ENCODE assay signal across 8 cellular contexts in genomic region chr22:38353142-38353629, GRCh38. TPM values are rescaled to one million over a fixed set of nuclear protein-coding genes. Genes with fewer than 3 reads are reported as not detected.
DNase-seq lines count a peak whose midpoint lies in the region; ATAC-seq and TF ChIP-seq lines count a peak whose summit lies in the region.

No MANE protein-coding gene starts in this region.

- peaks cover 0 to 14% of the 10 kb centered on the region in 2 donors for H3K4me1 Mint-ChIP-seq in natural killer cell treated with Interleukin-12 subunit alpha and Interleukin-12 subunit beta and Interleukin-15 and Interleukin-18, amount 100 ng/mL, for 72 hours (ENCODE audit: low read depth in 2 of 2)
- H3K4me1 Mint-ChIP-seq in stimulated activated naive B cell treated with anti-CD40 and anti-IgM and Interleukin-4, amounts not matched to agents 10 μg/mL and 1 μg/mL and 100 μg/mL, for 72 hours = peaks cover 6 to 27% of the 10 kb centered on the region in 2 donors

- CTCF ChIA-PET in AG04449 (lab: Yijun Ruan, JAX) = interaction anchor here (0.6 to 2.7 kb wide), 23 partner anchors 9 to 303 kb away, joined by 3 to 20 read pairs (median 4); partner anchors contain the start of gene PICK1

- H3K27me3 Mint-ChIP-seq in natural killer cell treated with Interleukin-12 subunit alpha and Interleukin-12 subunit beta and Interleukin-15 and Interleukin-18, amount 100 ng/mL, for 72 hours = no peaks in the 10 kb centered on the region
- no peaks in the 10 kb centered on the region for H3K27me3 Mint-ChIP-seq in stimulated activated naive B cell treated with anti-CD40 and anti-IgM and Interleukin-4, amounts not matched to agents 10 μg/mL and 1 μg/mL and 100 μg/mL, for 72 hours

- POLR2A ChIA-PET in AG04449 (lab: Yijun Ruan, JAX) = no interaction called here

- H3K4me3 ChIP-seq in AG04449 (ENCODE audit: low read depth, low read length) = no peak overlapping the region

- DNase-seq in AG04449 (ENCODE audit: low read depth, low spot score) (no peak), NCI-H510A treated with DMSO at 0.1 percent for 48 hours (lab: John Stamatoyannopoulos, UW) (peak; percentile 8), activated T-cell treated with anti-CD3 and anti-CD28 coated beads for 1 hour (ENCODE audit: low read depth) (peak; percentile 63), erythroblast (lab: John Stamatoyannopoulos, UW) (peak; percentile 63 to 82), DMS79 (lab: John Stamatoyannopoulos, UW) (no peak)
- DNase-seq in natural killer cell treated with Interleukin-12 subunit alpha and Interleukin-12 subunit beta and Interleukin-15 and Interleukin-18, amount 100 ng/mL, for 72 hours (ENCODE audit: low spot score) = peak; percentile 77
- DNase-seq in stimulated activated naive B cell treated with anti-CD40 and anti-IgM and Interleukin-4, amounts not matched to agents 10 μg/mL and 1 μg/mL and 100 μg/mL, for 72 hours = peak; percentile 54

- H3K9me3 Mint-ChIP-seq in natural killer cell treated with Interleukin-12 subunit alpha and Interleukin-12 subunit beta and Interleukin-15 and Interleukin-18, amount 100 ng/mL, for 72 hours = no peaks in the 10 kb centered on the region
- no peaks in the 10 kb centered on the region for H3K9me3 Mint-ChIP-seq in stimulated activated naive B cell treated with anti-CD40 and anti-IgM and Interleukin-4, amounts not matched to agents 10 μg/mL and 1 μg/mL and 100 μg/mL, for 72 hours

- TF ChIP-seq CTCF in AG04449 (IDR thresholded peaks at IDR 0.05; ENCODE audit: insufficient read depth, low read length, missing control alignments) = peak; percentile 87

- no peaks in the 10 kb centered on the region for H3K36me3 Mint-ChIP-seq in natural killer cell treated with Interleukin-12 subunit alpha and Interleukin-12 subunit beta and Interleukin-15 and Interleukin-18, amount 100 ng/mL, for 72 hours
- peaks cover 11 to 23% of the 10 kb centered on the region in 2 donors for H3K36me3 Mint-ChIP-seq in stimulated activated naive B cell treated with anti-CD40 and anti-IgM and Interleukin-4, amounts not matched to agents 10 μg/mL and 1 μg/mL and 100 μg/mL, for 72 hours

- H3K27ac Mint-ChIP-seq in natural killer cell treated with Interleukin-12 subunit alpha and Interleukin-12 subunit beta and Interleukin-15 and Interleukin-18, amount 100 ng/mL, for 72 hours = peak overlapping the region in 1 of 2 donors; percentile 47
- H3K27ac Mint-ChIP-seq in stimulated activated naive B cell treated with anti-CD40 and anti-IgM and Interleukin-4, amounts not matched to agents 10 μg/mL and 1 μg/mL and 100 μg/mL, for 72 hours = peak overlapping the region; percentile 91

- ATAC-seq in natural killer cell treated with Interleukin-12 subunit alpha and Interleukin-12 subunit beta and Interleukin-15 and Interleukin-18, amount 100 ng/mL, for 72 hours = peak; percentile 78 to 85
- peak; percentile 67 to 68 for ATAC-seq in stimulated activated naive B cell treated with anti-CD40 and anti-IgM and Interleukin-4, amounts not matched to agents 10 μg/mL and 1 μg/mL and 100 μg/mL, for 72 hours (replicated peaks)

- TF ChIP-seq POLR2A in GM15510 (IDR thresholded peaks at IDR 0.05; ENCODE audit: borderline replicate concordance, extremely low read depth, insufficient read length) (peak; percentile 25), erythroblast (IDR thresholded peaks at IDR 0.05; ENCODE audit: low read length) (no peak)

- no peak overlapping the region for H3K4me3 Mint-ChIP-seq in natural killer cell treated with Interleukin-12 subunit alpha and Interleukin-12 subunit beta and Interleukin-15 and Interleukin-18, amount 100 ng/mL, for 72 hours
- no peak overlapping the region for H3K4me3 Mint-ChIP-seq in stimulated activated naive B cell treated with anti-CD40 and anti-IgM and Interleukin-4, amounts not matched to agents 10 μg/mL and 1 μg/mL and 100 μg/mL, for 72 hours

RNA-seq across cellular contexts. Expression of gene CSNK1E, which starts 36.0 kb away (rescaled TPM):
- total RNA-seq in natural killer cell treated with Interleukin-12 subunit alpha and Interleukin-12 subunit beta and Interleukin-15 and Interleukin-18, amount 100 ng/mL, for 72 hours = 100 to 1,000 TPM; 107 to 156 TPM

Comparison
In these comparisons a context has a peak if more than half of its experiments do, and no peak if none do; other contexts are left out.
1. DNase-seq: peak in NCI-H510A treated with DMSO at 0.1 percent for 48 hours (single experiment), activated T-cell treated with anti-CD3 and anti-CD28 coated beads for 1 hour (single experiment), erythroblast (2 of 2), natural killer cell treated with Interleukin-12 subunit alpha and Interleukin-12 subunit beta and Interleukin-15 and Interleukin-18, amount 100 ng/mL, for 72 hours (single experiment) and stimulated activated naive B cell treated with anti-CD40 and anti-IgM and Interleukin-4, amounts not matched to agents 10 μg/mL and 1 μg/mL and 100 μg/mL, for 72 hours (single experiment); none in AG04449 (single experiment) and DMS79 (single experiment).